Comparison of ENCODE assay signal across 13 cellular contexts in the genomic region with DNA sequence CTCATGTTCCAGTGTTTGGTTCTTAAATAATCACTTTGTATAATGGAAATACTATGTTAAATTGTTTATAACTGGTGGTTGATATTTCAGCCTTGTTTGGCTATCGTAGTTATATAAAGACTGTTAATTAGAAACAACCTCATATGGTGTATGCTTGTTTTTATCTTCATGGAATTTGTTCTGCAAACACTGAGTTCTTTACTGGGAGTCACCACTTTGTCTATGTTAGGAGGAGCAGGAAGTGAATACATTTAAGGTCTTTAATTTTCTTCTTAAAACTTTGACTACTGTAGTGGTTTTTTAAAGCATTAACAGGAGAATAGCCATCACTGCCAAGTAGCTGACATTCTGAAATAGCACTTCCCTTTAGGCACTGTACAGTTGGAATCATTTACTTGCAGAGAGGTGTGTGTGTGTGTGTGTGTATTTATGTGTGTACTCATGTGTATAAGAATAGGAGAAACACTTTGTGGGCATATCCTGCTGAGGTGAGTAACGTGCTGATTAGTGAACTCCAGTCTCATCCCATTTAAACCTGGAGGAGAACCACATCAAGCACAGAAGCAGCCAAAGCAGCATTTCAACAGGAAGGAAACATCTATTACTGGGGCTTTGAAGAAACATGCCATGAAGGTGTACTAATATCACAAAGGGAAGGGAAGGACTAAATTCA. TPM values are rescaled to one million over a fixed set of nuclear protein-coding genes. Genes with fewer than 3 reads are reported as not detected.
DNase-seq lines count a peak whose midpoint lies in the region; ATAC-seq and TF ChIP-seq lines count a peak whose summit lies in the region.
"Had no signal": no experiment of that assay in that cellular context is flagged by ENCODE, and none has a peak within 500 bp of the region (broad histone marks: within the 10 kb centered on the region; RNA-seq: fewer than 3 reads in every experiment).

No MANE protein-coding gene starts in this region.

- H3K9me3 ChIP-seq in right atrium auricular region = no peaks in the 10 kb centered on the region
- H3K9me3 ChIP-seq: esophagus squamous epithelium, psoas muscle had no signal

- DNase-seq in Right ventricle myocardium superior (no peak), right atrium auricular region (ENCODE audit: low spot score) (no peak), astrocyte of the cerebellum (ENCODE audit: low read depth) (peak; percentile 51), kidney tubule cell (ENCODE audit: low spot score) (peak; percentile 88), T-helper 9 cell (no peak), NAMALWA (ENCODE audit: low spot score) (no peak), NCI-H1436 (lab: John Stamatoyannopoulos, UW) (no peak), GM10248 (ENCODE audit: extremely low spot score) (no peak)
- DNase-seq: activated CD8-positive, alpha-beta memory T cell treated with anti-CD3 and anti-CD28 coated beads, Interleukin-2, amount 10 ng/mL, durations not matched to agents 7 days and 5 days; esophagus squamous epithelium; NCI-H1694; psoas muscle had no signal

- H3K27ac ChIP-seq in right atrium auricular region = peak overlapping the region in 1 of 2 donors; percentile 38
- H3K27ac ChIP-seq: esophagus squamous epithelium, psoas muscle had no signal

- ATAC-seq in Right ventricle myocardium superior (ENCODE audit: poor library complexity) = peak; percentile 66
- ATAC-seq: activated CD8-positive, alpha-beta memory T cell treated with anti-CD3 and anti-CD28 coated beads, Interleukin-2, amount 10 ng/mL, durations not matched to agents 7 days and 5 days; activated naive CD4-positive, alpha-beta T cell treated with anti-CD3 and anti-CD28 coated beads, Interleukin-2, amount 50 U/mL, for 72 hours; psoas muscle had no signal

- H3K27me3 ChIP-seq in right atrium auricular region = no peaks in the 10 kb centered on the region
- H3K27me3 ChIP-seq: esophagus squamous epithelium had no signal

- no peaks in the 10 kb centered on the region for H3K36me3 ChIP-seq in right atrium auricular region
- H3K36me3 ChIP-seq: esophagus squamous epithelium had no signal

- in situ Hi-C loops in astrocyte of the cerebellum (cut with HindIII; ENCODE audit: low sequenced_read_pairs) = no loop called here

- TF ChIP-seq CTCF in right atrium auricular region (IDR thresholded peaks at IDR 0.05) (no peak), astrocyte of the cerebellum (IDR thresholded peaks at IDR 0.05; ENCODE audit: low read depth, low read length, missing control alignments) (no peak), GM10248 (IDR thresholded peaks at IDR 0.05; ENCODE audit: control extremely low read depth, extremely low read depth, low read depth, missing control alignments) (no peak)

- H3K4me3 ChIP-seq in right atrium auricular region (no peak overlapping the region), astrocyte of the cerebellum (ENCODE audit: low read depth, low read length) (no peak overlapping the region)
- H3K4me3 ChIP-seq: esophagus squamous epithelium, psoas muscle had no signal

- intact Hi-C loops in Right ventricle myocardium superior (cut with DNase I) = no loop called here

- H3K4me1 ChIP-seq in right atrium auricular region = peaks cover 0 to 57% of the 10 kb centered on the region in 2 donors

- CTCF ChIA-PET in GM10248 (lab: Yijun Ruan, JAX) = interaction anchor here (1.3 kb wide), 1 partner anchor 12 kb away, joined by 3 read pairs; no protein-coding TSS in a partner anchor

- POLR2A ChIA-PET in GM10248 (lab: Yijun Ruan, JAX) = no interaction called here

RNA-seq across cellular contexts. Expression of a gene that starts 37.8 kb away (rescaled TPM):
- 11.8 TPM for total RNA-seq in Right ventricle myocardium superior
- 10 to 100 TPM; 15.4 to 16.2 TPM for total RNA-seq in right atrium auricular region

Comparison
In these comparisons a context has a peak if more than half of its experiments do, and no peak if none do; other contexts are left out.
1. DNase-seq: peak in astrocyte of the cerebellum (single experiment) and kidney tubule cell (single experiment); none in Right ventricle myocardium superior (single experiment), right atrium auricular region (single experiment), T-helper 9 cell (single experiment), NAMALWA (single experiment), NCI-H1436 (single experiment) and GM10248 (single experiment).